In the genomic region with DNA sequence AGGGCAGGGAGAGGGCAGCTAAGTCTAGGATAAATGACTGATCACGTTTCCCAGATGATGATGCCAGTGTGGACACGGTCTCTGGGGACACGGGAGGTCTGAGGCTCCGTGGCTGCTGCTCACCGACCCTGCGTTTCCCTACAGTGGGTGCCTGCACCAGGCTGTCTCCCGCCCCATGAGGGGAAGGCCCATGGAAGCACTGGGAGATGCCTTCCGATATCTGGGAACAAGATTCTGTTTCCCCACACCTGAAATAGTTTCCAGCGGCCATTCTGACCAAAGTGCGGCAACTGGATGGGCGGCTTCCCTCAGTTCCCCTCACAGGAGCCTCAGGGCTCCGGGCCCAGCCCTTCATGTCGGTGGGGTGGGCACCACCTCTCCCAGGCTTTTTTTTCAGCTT, we compare ENCODE assay signal across 17 cellular contexts.
"Had no signal": no experiment of that assay in that cellular context is flagged by ENCODE, and none has a peak within 500 bp of the region (broad histone marks: within the 10 kb centered on the region; RNA-seq: fewer than 3 reads in every experiment).

No MANE protein-coding gene starts in this region.

- H3K36me3 ChIP-seq: transverse colon had no signal

- H3K4me3 ChIP-seq: skin epidermis, transverse colon had no signal

- H3K27me3 ChIP-seq: transverse colon had no signal

- ATAC-seq: activated CD8-positive, alpha-beta memory T cell treated with anti-CD3 and anti-CD28 coated beads, Interleukin-2, amount 10 ng/mL, durations not matched to agents 7 days and 5 days; activated T-helper 17 cell treated with anti-CD3 and anti-CD28 coated beads, Interleukin-2, amount 50 U/mL, for 72 hours had no signal

- H3K27ac ChIP-seq: skin epidermis, transverse colon had no signal

- DNase-seq: activated B cell treated with CpG ODN at 0.5 μM for 24 hours; activated CD4-positive, alpha-beta memory T cell treated with anti-CD3 and anti-CD28 coated beads for 36 hours; activated CD4-positive, alpha-beta T cell treated with anti-CD3 and anti-CD28 coated beads for 4 hours; activated CD8-positive, alpha-beta memory T cell treated with anti-CD3 and anti-CD28 coated beads, Interleukin-2, amount 10 ng/mL, durations not matched to agents 7 days and 5 days; activated naive CD4-positive, alpha-beta T cell; activated naive CD8-positive, alpha-beta T cell treated with anti-CD3 and anti-CD28 coated beads for 36 hours; activated T-cell treated with anti-CD3 and anti-CD28 coated beads, Interleukin-2, amount 50 U/mL, for 1 hour; amniotic stem cell; dermis blood vessel endothelial cell; effector memory CD4-positive, alpha-beta T cell; immature natural killer cell; occipital lobe; stimulated activated CD4-positive, alpha-beta T cell treated with anti-CD3 and anti-CD28 coated beads, Interleukin-15, amount 100 ng/mL, for 24 hours; stimulated activated CD4-positive, alpha-beta T cell treated with anti-CD3 and anti-CD28 coated beads, Interleukin-2, amount 100 ng/mL, for 48 hours; transverse colon had no signal
